ENCODE assay signal across 14 cellular contexts in the genomic region with DNA sequence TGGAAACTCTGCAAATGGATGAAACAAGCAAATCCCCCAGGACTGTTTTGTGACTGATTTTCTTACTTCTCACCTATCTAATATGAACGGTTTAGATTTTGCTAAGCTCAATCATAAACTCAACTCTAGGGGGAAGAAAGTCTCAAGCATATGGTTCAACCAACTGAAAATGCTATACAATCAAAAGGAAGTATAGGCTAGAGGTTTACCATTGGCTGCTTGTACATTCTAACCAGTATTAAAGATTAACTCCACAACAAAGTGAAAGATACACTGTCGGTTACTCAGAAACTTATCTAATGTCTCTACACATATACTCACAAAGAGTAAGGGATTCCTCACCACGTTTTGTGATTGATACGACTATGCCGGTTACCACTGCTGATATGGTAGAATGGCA.
DNase-seq lines count a peak whose midpoint lies in the region; ATAC-seq and TF ChIP-seq lines count a peak whose summit lies in the region.
"Had no signal": no experiment of that assay in that cellular context is flagged by ENCODE, and none has a peak within 500 bp of the region (broad histone marks: within the 10 kb centered on the region; RNA-seq: fewer than 3 reads in every experiment).

No MANE protein-coding gene starts in this region.

- H3K4me3 Mint-ChIP-seq in osteocyte (ENCODE audit: unreplicated experiment): no peak overlapping the region
- H3K4me3 Mint-ChIP-seq: activated T-cell treated with anti-CD3 and anti-CD28 coated beads, Interleukin-2, amount 50 U/mL, for 72 hours; naive B cell had no signal

- H3K27ac Mint-ChIP-seq in osteocyte (ENCODE audit: unreplicated experiment): no peak overlapping the region
- H3K27ac Mint-ChIP-seq: activated T-cell treated with anti-CD3 and anti-CD28 coated beads, Interleukin-2, amount 50 U/mL, for 72 hours; naive B cell had no signal

- DNase-seq in Jurkat, Clone E6-1 (ENCODE audit: low read depth, low spot score): peak; percentile 48
- DNase-seq in GDM1 (lab: John Stamatoyannopoulos, UW) (no peak), osteocyte (ENCODE audit: extremely low spot score, unreplicated experiment) (no peak), kidney glomerular epithelial cell (lab: John Stamatoyannopoulos, UW) (no peak), omental fat pad (ENCODE audit: low spot score) (no peak)
- DNase-seq: activated CD4-positive, alpha-beta T cell treated with anti-CD3 and anti-CD28 coated beads, Interleukin-2, amount 50 U/mL, for 1 hour; activated T-cell treated with anti-CD3 and anti-CD28 coated beads, Interleukin-2, amount 50 U/mL, for 72 hours; AML-193; GM23248; naive B cell; NCI-H1092 treated with DMSO at 0.1 percent for 48 hours had no signal

- H3K36me3 Mint-ChIP-seq in osteocyte (ENCODE audit: unreplicated experiment): no peaks in the 10 kb centered on the region
- H3K36me3 Mint-ChIP-seq: naive B cell had no signal

- peaks cover 15% of the 10 kb centered on the region for H3K4me1 Mint-ChIP-seq in osteocyte (ENCODE audit: unreplicated experiment)
- H3K4me1 Mint-ChIP-seq: naive B cell had no signal

- no peak overlapping the region for H3K4me3 ChIP-seq in Jurkat, Clone E6-1 (ENCODE audit: low read length)
- H3K4me3 ChIP-seq: GM23248 had no signal

- no peak for TF ChIP-seq CTCF in osteocyte (IDR thresholded peaks at IDR 0.05)
- no peak for TF ChIP-seq CTCF in omental fat pad (IDR thresholded peaks at IDR 0.05)

- no peaks in the 10 kb centered on the region for H3K9me3 Mint-ChIP-seq in osteocyte (ENCODE audit: unreplicated experiment)
- H3K9me3 Mint-ChIP-seq: naive B cell had no signal

- ATAC-seq in GM18873 (IDR thresholded peaks at IDR 0.05; ENCODE audit: low FRiP score, unreplicated experiment) (peak; percentile 91), GM21515 (IDR thresholded peaks at IDR 0.05; ENCODE audit: unreplicated experiment) (peak; percentile 69), HG03064 (IDR thresholded peaks at IDR 0.05; ENCODE audit: low read depth, unreplicated experiment) (peak; percentile 85), omental fat pad (ENCODE audit: low FRiP score) (no peak)
- ATAC-seq: activated T-cell treated with anti-CD3 and anti-CD28 coated beads, Interleukin-2, amount 50 U/mL, for 72 hours had no signal

- H3K27me3 Mint-ChIP-seq in osteocyte (ENCODE audit: unreplicated experiment): peaks cover 4% of the 10 kb centered on the region
- H3K27me3 Mint-ChIP-seq: naive B cell had no signal
